In the genomic region with DNA sequence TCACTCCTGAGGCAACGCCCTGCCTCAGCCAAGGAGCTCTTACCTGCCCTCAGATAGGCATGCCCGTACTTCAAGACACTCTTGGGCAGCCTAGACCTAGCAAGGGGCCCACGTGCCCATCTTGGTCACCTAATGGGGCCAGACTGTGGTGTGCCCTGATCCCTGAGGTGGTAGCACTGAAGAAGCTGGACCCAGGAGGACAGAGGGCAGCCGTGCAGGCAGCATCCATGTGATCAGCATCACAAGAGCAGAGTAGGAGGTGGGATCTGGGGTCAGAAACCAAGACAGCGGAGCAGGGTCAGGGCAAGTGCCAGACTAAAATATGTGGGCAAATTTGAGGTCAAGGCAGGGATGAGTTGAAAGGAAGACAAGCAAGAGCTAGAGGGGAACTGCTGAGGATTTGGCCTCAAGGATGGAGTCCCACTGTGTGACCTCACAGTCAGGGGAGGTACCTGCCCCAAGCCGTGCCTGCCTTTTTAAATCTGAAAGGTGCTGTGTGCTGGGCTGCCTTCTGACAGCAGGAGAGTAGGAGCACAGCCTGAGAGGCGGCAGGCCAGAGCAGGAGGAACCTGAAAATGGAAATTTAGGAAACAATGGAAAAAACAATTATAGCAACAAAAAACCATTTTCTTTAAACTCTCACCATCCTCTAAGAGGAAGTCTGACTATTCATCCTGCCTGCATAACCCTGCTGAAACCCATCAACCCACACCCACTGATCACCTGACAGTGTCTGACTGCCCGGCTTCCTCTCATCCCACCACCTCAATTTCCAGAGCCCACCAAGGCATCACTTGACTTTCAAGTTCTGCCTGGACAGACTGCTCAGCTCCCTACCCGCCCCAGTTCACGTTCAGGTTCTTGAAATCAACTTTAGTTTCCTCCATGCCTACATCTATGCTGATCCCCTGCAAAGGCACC, we compare ENCODE assay signal across 1 cellular context.
TF ChIP-seq lines count a peak whose summit lies in the region.

No MANE protein-coding gene starts in this region.

TF ChIP-seq in GM12891, 5 proteins besides CTCF, POLR2A, EP300 and RAD21:
- peak; percentile 56 for TF ChIP-seq SPI1 (IDR thresholded peaks at IDR 0.05; ENCODE audit: low read depth, low read length)
- no peak for TF ChIP-seq POU2F2 (IDR thresholded peaks at IDR 0.05; ENCODE audit: low read depth, low read length)
